In the genomic region with DNA sequence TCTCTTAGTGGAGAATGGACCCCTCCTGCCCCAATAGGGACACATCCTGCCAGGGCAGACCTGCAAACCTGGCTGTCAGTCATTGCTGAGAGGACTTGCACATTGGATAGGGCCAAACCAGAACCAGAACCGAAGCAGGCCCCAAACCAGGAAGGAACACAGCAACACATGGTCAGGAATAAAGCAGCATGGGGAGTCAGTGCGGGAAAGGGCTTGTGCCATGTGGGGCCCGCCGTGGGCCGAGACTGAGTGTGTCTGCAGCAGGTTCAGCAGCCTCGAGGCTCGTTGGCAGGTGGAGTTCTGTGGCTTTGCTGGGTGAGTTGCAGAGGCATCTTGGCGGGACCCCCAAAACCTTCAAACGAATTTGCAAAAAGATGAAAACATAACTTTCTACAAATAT, we compare ENCODE assay signal across 18 cellular contexts.
"Had no signal": no experiment of that assay in that cellular context is flagged by ENCODE, and none has a peak within 500 bp of the region (broad histone marks: within the 10 kb centered on the region; RNA-seq: fewer than 3 reads in every experiment).

No MANE protein-coding gene starts in this region.

- H2AFZ ChIP-seq: hepatocyte, parathyroid adenoma had no signal

- H3K27ac ChIP-seq: colonic mucosa, hepatocyte, parathyroid adenoma, psoas muscle, sigmoid colon, skin epidermis, uterus had no signal

- H3K36me3 Mint-ChIP-seq: naive B cell had no signal

- H3K9ac ChIP-seq: parathyroid adenoma had no signal

- ATAC-seq: psoas muscle had no signal

- DNase-seq: colonic mucosa; dermis blood vessel endothelial cell; foreskin melanocyte; head of caudate nucleus; kidney glomerular epithelial cell; mesendoderm; naive B cell; nephron progenitor cell; psoas muscle; sigmoid colon; stimulated activated CD4-positive, alpha-beta T cell treated with anti-CD3 and anti-CD28 coated beads, Interleukin-2, amount 100 ng/mL, for 24 hours; stimulated activated CD4-positive, alpha-beta T cell treated with anti-CD3 and anti-CD28 coated beads, Interleukin-4, amount 100 ng/mL, for 4 hours; stimulated activated naive CD4-positive, alpha-beta T cell treated with Interleukin-2 at 50 U/mL for 16 hours; trophoblast cell; uterus had no signal

- H3K4me1 ChIP-seq: parathyroid adenoma, psoas muscle, sigmoid colon, uterus had no signal

- H3K4me3 Mint-ChIP-seq: naive B cell, nephron progenitor cell had no signal

- H3K79me2 ChIP-seq: hepatocyte, parathyroid adenoma had no signal

- H3K4me3 ChIP-seq: colonic mucosa, hepatocyte, psoas muscle, sigmoid colon, skin epidermis, uterus had no signal

- H3K9me3 ChIP-seq: colonic mucosa, psoas muscle, sigmoid colon, uterus had no signal

- H3K36me3 ChIP-seq: colonic mucosa, sigmoid colon, uterus had no signal

- H3K27ac Mint-ChIP-seq: nephron progenitor cell had no signal

- H3K9me3 Mint-ChIP-seq: naive B cell had no signal

- H3K27me3 ChIP-seq: hepatocyte, sigmoid colon, uterus had no signal

- H3K4me1 Mint-ChIP-seq: naive B cell had no signal

- H3K4me2 ChIP-seq: hepatocyte had no signal
